ENCODE assay signal across 1 cellular context in genomic region chr17:64073771-64074703, GRCh38.
TF ChIP-seq lines count a peak whose summit lies in the region.

No MANE protein-coding gene starts in this region.

TF ChIP-seq in K562, 482 proteins besides CTCF, POLR2A, EP300 and RAD21:
- TF ChIP-seq SMARCA4 (IDR thresholded peaks at IDR 0.05) (0 out of 2 replicates have a peak, but pooled peaks have one; percentile 25), ZNF76 (CRISPR knock-in tag; IDR thresholded peaks at IDR 0.05; ENCODE audit: borderline replicate concordance) (no peak), ZNF589 (CRISPR knock-in tag; IDR thresholded peaks at IDR 0.05; ENCODE audit: low read depth) (peak; percentile 32; the same call in 1 of the 2 replicates), E2F5 (CRISPR knock-in tag; IDR thresholded peaks at IDR 0.05) (no peak), TEAD4 (IDR thresholded peaks at IDR 0.05; ENCODE audit: low read length) (peak; percentile 81), TEAD4 (CRISPR knock-in tag; IDR thresholded peaks at IDR 0.05; ENCODE audit: borderline replicate concordance) (no peak), ELF4 (CRISPR knock-in tag; IDR thresholded peaks at IDR 0.05) (0 out of 2 replicates have a peak, but pooled peaks have one; percentile 24), MECOM (CRISPR knock-in tag; IDR thresholded peaks at IDR 0.05) (peak; percentile 89), CBFA2T2 (conservative IDR thresholded peaks at IDR 0.05) (peak; percentile 54), ZBTB11 (CRISPR knock-in tag; IDR thresholded peaks at IDR 0.05) (0 out of 6 replicates have a peak, but pooled peaks of 1 of the 3 experiments have one; percentile 44), PBX2 (CRISPR knock-in tag; IDR thresholded peaks at IDR 0.05; ENCODE audit: low read depth) (no peak), PBX2 (tag; conservative IDR thresholded peaks at IDR 0.05; ENCODE audit: low read depth) (0 out of 2 replicates have a peak, but pooled peaks have one; percentile 16), SPI1 (IDR thresholded peaks at IDR 0.05; ENCODE audit: borderline replicate concordance, low read depth, low read length) (peak; percentile 66; the same call in 1 of the 2 replicates), CBFA2T3 (IDR thresholded peaks at IDR 0.05) (peak; percentile 69), TARDBP (IDR thresholded peaks at IDR 0.05) (0 out of 2 replicates have a peak, but pooled peaks have one; percentile 45), CTBP1 (IDR thresholded peaks at IDR 0.05; ENCODE audit: borderline replicate concordance) (peak; percentile 46; the same call in 1 of the 2 replicates), LCOR (CRISPR knock-in tag; IDR thresholded peaks at IDR 0.05) (0 out of 2 replicates have a peak, but pooled peaks have one; percentile 17), ZNF23 (CRISPR knock-in tag; IDR thresholded peaks at IDR 0.05) (no peak), NCOR1 (IDR thresholded peaks at IDR 0.05) (peak; percentile 10; the same call in 1 of the 2 replicates), NR2C1 (IDR thresholded peaks at IDR 0.05) (no peak), NR2C1 (tag; IDR thresholded peaks at IDR 0.05) (no peak), THRB (CRISPR knock-in tag; conservative IDR thresholded peaks at IDR 0.05) (no peak), HDAC2 (IDR thresholded peaks at IDR 0.05) (peak; percentile 49; the same call in 1 of the 2 replicates), TAL1 (IDR thresholded peaks at IDR 0.05) (peak; percentile 73), TCF3 (CRISPR knock-in tag; IDR thresholded peaks at IDR 0.05) (peak; percentile 73), FOSL1 (tag; conservative IDR thresholded peaks at IDR 0.05) (peak; percentile 36), TEAD1 (CRISPR knock-in tag; IDR thresholded peaks at IDR 0.05) (peak in 1 of 2 experiments; percentile 71; a peak in 2 of 4 replicates), ARID1B (IDR thresholded peaks at IDR 0.05) (peak; percentile 60; the same call in 1 of the 2 replicates), SOX6 (IDR thresholded peaks at IDR 0.05) (peak; percentile 89), ZNF57 (CRISPR knock-in tag; IDR thresholded peaks at IDR 0.05) (no peak), SMARCE1 (IDR thresholded peaks at IDR 0.05) (peak; percentile 34; the same call in 1 of the 2 replicates), KDM1A (IDR thresholded peaks at IDR 0.05) (peak; percentile 42 to 56; a peak in 2 of 4 replicates), RCOR1 (IDR thresholded peaks at IDR 0.05; ENCODE audit: borderline replicate concordance in 1 of 2, low read depth in 2 of 2, low read length in 2 of 2) (peak in 1 of 2 experiments; percentile 94; a peak in 2 of 4 replicates), MEIS2 (IDR thresholded peaks at IDR 0.05; ENCODE audit: partially characterized antibody) (peak; percentile 66), KLF6 (CRISPR knock-in tag; IDR thresholded peaks at IDR 0.05; ENCODE audit: borderline replicate concordance) (no peak)
TF ChIP-seq in K562: peak in this region for 25.
